ENCODE assay signal across 8 cellular contexts in the genomic region with DNA sequence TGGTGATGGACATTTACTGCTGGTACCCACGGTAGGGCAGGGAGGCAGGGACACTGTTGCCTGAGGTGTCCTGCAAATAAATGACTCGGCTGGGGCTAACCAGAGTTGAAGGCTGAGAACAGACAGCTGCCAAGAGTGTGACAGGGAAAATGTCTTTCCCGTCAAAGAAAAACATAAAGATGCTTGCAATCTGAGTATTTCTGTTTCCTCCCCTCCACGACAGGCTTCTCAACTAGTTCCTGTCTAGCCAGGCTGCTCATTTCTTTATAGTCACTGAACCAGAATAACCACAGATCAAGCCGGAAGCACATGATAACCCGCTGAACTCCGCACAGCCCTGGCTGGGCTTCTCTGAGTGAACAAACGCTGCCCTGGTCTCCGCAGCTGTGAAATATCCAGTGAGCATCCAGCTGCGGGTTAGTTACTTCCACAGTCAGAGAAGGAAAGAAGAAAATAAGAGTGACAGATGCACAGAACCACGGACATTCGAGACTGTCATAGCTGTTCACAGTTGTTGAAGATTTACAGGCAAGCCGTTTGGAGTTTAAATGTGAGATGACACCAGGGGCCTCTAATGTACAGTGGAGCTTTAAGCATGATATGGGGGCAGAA.
DNase-seq lines count a peak whose midpoint lies in the region; ATAC-seq, FAIRE-seq and TF ChIP-seq lines count a peak whose summit lies in the region.

No MANE protein-coding gene starts in this region.

- CTCF ChIA-PET in activated CD8-positive, alpha-beta T cell treated with anti-CD3 and anti-CD28 coated beads for 36 hours (lab: Charles Lee), result interaction anchor here (1.6 to 1.8 kb wide), 2 partner anchors 21 to 37 kb away, joined by 4 read pairs; no protein-coding TSS in a partner anchor

- 28 to 30% methylated on average over 11 of the region's 13 CpGs for WGBS in gastroesophageal sphincter (ENCODE audit: low coverage in 1 of 2), 2 donors

- DNase-seq in GM12865 (ENCODE audit: low read depth) (peak; percentile 83), HTR-8/SVneo (ENCODE audit: insufficient read length, low spot score) (no peak), frontal cortex (ENCODE audit: low spot score in 2 of 2) (no peak)
- peak; percentile 74 for DNase-seq in activated CD8-positive, alpha-beta T cell treated with anti-CD3 and anti-CD28 coated beads for 36 hours

- no peaks in the 10 kb centered on the region for H3K36me3 ChIP-seq in KOPT-K1 (ENCODE audit: insufficient read depth, low read length)
- no peaks in the 10 kb centered on the region for H3K36me3 ChIP-seq in gastroesophageal sphincter
- no peaks in the 10 kb centered on the region for H3K36me3 ChIP-seq in skeletal muscle satellite cell (ENCODE audit: insufficient read depth, low read length)

- peaks cover 3% of the 10 kb centered on the region for H3K36me3 Mint-ChIP-seq in activated CD8-positive, alpha-beta T cell treated with anti-CD3 and anti-CD28 coated beads for 36 hours (ENCODE audit: low read depth)

- peak overlapping the region; percentile 22 for H3K4me3 ChIP-seq in GM12865 (ENCODE audit: low read depth, low read length)
- H3K4me3 ChIP-seq in gastroesophageal sphincter, result no peak overlapping the region
- H3K4me3 ChIP-seq in skeletal muscle satellite cell (ENCODE audit: low read length), result peak overlapping the region; percentile 19

- POLR2A ChIA-PET in activated CD8-positive, alpha-beta T cell treated with anti-CD3 and anti-CD28 coated beads for 36 hours (lab: Charles Lee), result interaction anchor here (1.0 to 1.6 kb wide), 4 partner anchors 14 to 92 kb away, joined by 3 to 4 read pairs (median 4); no protein-coding TSS in a partner anchor

- H3K27ac ChIP-seq in KOPT-K1 (ENCODE audit: low read depth, low read length, poor library complexity, severe bottlenecking), result peak overlapping the region; percentile 70
- H3K27ac ChIP-seq in gastroesophageal sphincter, result no peak overlapping the region

- intact Hi-C loops in activated CD8-positive, alpha-beta T cell treated with anti-CD3 and anti-CD28 coated beads for 36 hours (cut with micrococcal nuclease), result no loop called here

- H3K4me1 ChIP-seq in gastroesophageal sphincter (peaks cover 0 to 5% (median 0%) of the 10 kb centered on the region in 3 donors), skeletal muscle satellite cell (ENCODE audit: control insufficient read depth, insufficient read depth, low read length) (peaks cover 15% of the 10 kb centered on the region)

- H3K9me3 ChIP-seq in KOPT-K1 (ENCODE audit: insufficient read depth, low read length, poor library complexity, severe bottlenecking) (peaks cover 16% of the 10 kb centered on the region), gastroesophageal sphincter (peaks cover 0 to 35% (median 0%) of the 10 kb centered on the region in 3 donors), skeletal muscle satellite cell (replicated peaks; ENCODE audit: low read length) (peaks cover 7% of the 10 kb centered on the region)

- FAIRE-seq in HTR-8/SVneo (lab: Jason Lieb, UNC), result no peak
- no peak for FAIRE-seq in frontal cortex (lab: Jason Lieb, UNC)

- peaks cover 11% of the 10 kb centered on the region for H3K27me3 ChIP-seq in gastroesophageal sphincter
- H3K27me3 ChIP-seq in skeletal muscle satellite cell (ENCODE audit: control insufficient read depth, insufficient read depth, low read length), result no peaks in the 10 kb centered on the region

- peak; percentile 57 for ATAC-seq in GM21576 (IDR thresholded peaks at IDR 0.05; ENCODE audit: unreplicated experiment)
- peak; percentile 84 for ATAC-seq in activated CD8-positive, alpha-beta T cell treated with anti-CD3 and anti-CD28 coated beads for 36 hours
- peak; percentile 22 for ATAC-seq in gastroesophageal sphincter

- H3K27me3 Mint-ChIP-seq in activated CD8-positive, alpha-beta T cell treated with anti-CD3 and anti-CD28 coated beads for 36 hours, result no peaks in the 10 kb centered on the region

- H3K27ac Mint-ChIP-seq in activated CD8-positive, alpha-beta T cell treated with anti-CD3 and anti-CD28 coated beads for 36 hours, result peak overlapping the region; percentile 77

- H3K9ac ChIP-seq in skeletal muscle satellite cell (ENCODE audit: low read depth, low read length), result peak overlapping the region; percentile 32

- peak overlapping the region; percentile 45 for H3K4me3 Mint-ChIP-seq in activated CD8-positive, alpha-beta T cell treated with anti-CD3 and anti-CD28 coated beads for 36 hours

- H3K4me1 Mint-ChIP-seq in activated CD8-positive, alpha-beta T cell treated with anti-CD3 and anti-CD28 coated beads for 36 hours (ENCODE audit: low read depth), result peaks cover 38% of the 10 kb centered on the region

- H3K9me3 Mint-ChIP-seq in activated CD8-positive, alpha-beta T cell treated with anti-CD3 and anti-CD28 coated beads for 36 hours, result peaks cover 24% of the 10 kb centered on the region

- peak overlapping the region; percentile 59 for H3K4me2 ChIP-seq in skeletal muscle satellite cell (ENCODE audit: low read length)

- no peak for TF ChIP-seq EP300 in gastroesophageal sphincter (IDR thresholded peaks at IDR 0.05)

- no peak for TF ChIP-seq POLR2A in gastroesophageal sphincter (IDR thresholded peaks at IDR 0.05)

- no peak for TF ChIP-seq CTCF in GM12865 (IDR thresholded peaks at IDR 0.05; ENCODE audit: insufficient read depth, low read depth, low read length, missing control alignments)
- TF ChIP-seq CTCF in activated CD8-positive, alpha-beta T cell treated with anti-CD3 and anti-CD28 coated beads for 36 hours (IDR thresholded peaks at IDR 0.05), result no peak
- TF ChIP-seq CTCF in gastroesophageal sphincter (IDR thresholded peaks at IDR 0.05), result no peak

Comparison
In these comparisons a context has a peak if more than half of its experiments do, and no peak if none do; other contexts are left out.
1. DNase-seq: peak in GM12865 (single experiment) and activated CD8-positive, alpha-beta T cell treated with anti-CD3 and anti-CD28 coated beads for 36 hours (single experiment); none in HTR-8/SVneo (single experiment) and frontal cortex (0 of 2).
2. H3K4me3 ChIP-seq: peak in GM12865 (single experiment) and skeletal muscle satellite cell (single experiment); none in gastroesophageal sphincter (0 of 2).
3. ATAC-seq: peak in every context shown above with its lines; median percentile 84 in activated CD8-positive, alpha-beta T cell treated with anti-CD3 and anti-CD28 coated beads for 36 hours; 57 in GM21576; 22 in gastroesophageal sphincter.